In the genomic region with DNA sequence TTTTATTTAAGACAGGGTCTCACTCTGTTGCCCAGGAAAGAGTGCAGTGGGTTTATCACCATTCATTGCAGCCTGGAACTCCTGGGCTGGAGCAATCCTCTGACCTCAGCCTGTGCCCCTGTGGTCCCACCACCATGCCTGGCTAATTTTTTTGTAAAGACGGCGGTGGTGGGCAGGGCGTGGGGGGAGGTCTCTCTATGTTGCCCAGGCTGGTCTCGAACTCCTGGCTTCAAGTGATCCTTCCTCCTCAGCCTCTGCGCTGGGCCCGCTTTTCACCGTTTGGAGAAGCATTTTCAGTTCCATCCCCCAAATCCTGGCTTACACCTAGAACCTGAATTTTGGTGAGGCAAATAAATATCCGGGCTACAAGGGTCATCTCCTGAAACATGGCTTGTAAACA, we compare ENCODE assay signal across 15 cellular contexts.
"Had no signal": no experiment of that assay in that cellular context is flagged by ENCODE, and none has a peak within 500 bp of the region (broad histone marks: within the 10 kb centered on the region; RNA-seq: fewer than 3 reads in every experiment).

No MANE protein-coding gene starts in this region.

- H3K27ac ChIP-seq: epithelial cell of prostate, neural progenitor cell had no signal

- H3K4me3 ChIP-seq: esophagus muscularis mucosa, ovary had no signal

- FAIRE-seq: kidney, small intestine had no signal

- H3K27me3 ChIP-seq: esophagus muscularis mucosa, gastrocnemius medialis, neural progenitor cell, ovary had no signal

- DNase-seq: effector memory CD4-positive, alpha-beta T cell; gastrocnemius medialis; kidney; mesendoderm; naive B cell; nucleus accumbens; ovary; small intestine; stimulated activated CD4-positive, alpha-beta T cell treated with anti-CD3 and anti-CD28 coated beads, Interleukin-12 subunit alpha, Interleukin-12 subunit beta, amount 100 ng/mL, for 4 hours; stimulated activated naive CD4-positive, alpha-beta T cell; trophoblast cell had no signal

- H3K9me3 Mint-ChIP-seq: naive B cell, neural progenitor cell had no signal

- ATAC-seq: gastrocnemius medialis, right cardiac atrium had no signal

- H3K36me3 ChIP-seq: ovary had no signal

- H3K9me3 ChIP-seq: esophagus muscularis mucosa, gastrocnemius medialis, ovary had no signal

- H3K9ac ChIP-seq: neural progenitor cell had no signal

- H3K27me3 Mint-ChIP-seq: naive B cell had no signal

- H3K36me3 Mint-ChIP-seq: naive B cell had no signal
